Comparison of ENCODE assay signal across 12 cellular contexts in the genomic region with DNA sequence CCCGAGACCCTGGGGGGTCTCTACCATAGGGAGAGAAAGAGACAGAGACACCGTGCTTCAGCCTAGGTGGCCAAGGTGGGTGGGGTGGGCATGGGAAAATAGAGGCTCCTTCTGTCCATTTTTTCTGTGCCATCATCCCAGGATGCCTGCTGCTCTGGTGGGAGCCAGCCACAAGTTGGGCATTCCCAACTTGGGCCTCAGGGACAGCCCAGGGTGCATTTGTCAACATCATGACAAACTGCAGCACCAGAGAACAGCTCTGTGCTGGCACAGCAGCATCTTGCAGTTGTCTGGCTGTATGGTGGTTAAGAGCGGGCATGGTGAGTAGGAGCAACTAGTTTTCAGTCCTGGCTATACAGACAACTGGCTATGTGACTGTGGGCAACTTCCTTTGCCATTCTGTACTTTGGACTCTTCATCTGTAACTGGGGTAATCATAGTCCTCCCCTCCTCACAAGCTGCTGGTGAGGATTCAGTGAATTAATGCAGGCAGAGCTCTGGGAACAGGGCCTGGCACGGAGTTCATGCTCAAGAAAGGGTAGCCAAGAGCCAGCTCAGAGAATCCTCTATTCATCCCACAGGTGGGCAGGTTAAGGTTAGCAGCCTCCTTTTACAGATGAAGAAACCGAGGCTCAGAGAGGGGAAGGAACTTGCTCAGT.
DNase-seq lines count a peak whose midpoint lies in the region; ATAC-seq lines count a peak whose summit lies in the region.
"Had no signal": no experiment of that assay in that cellular context is flagged by ENCODE, and none has a peak within 500 bp of the region (broad histone marks: within the 10 kb centered on the region; RNA-seq: fewer than 3 reads in every experiment).

No MANE protein-coding gene starts in this region.

- H3K27ac ChIP-seq in cingulate gyrus (ENCODE audit: low read depth, low read length) (peak overlapping the region; percentile 87), mucosa of rectum (ENCODE audit: low read depth in 2 of 2, low read length in 2 of 2) (peak overlapping the region; percentile 85 to 89), substantia nigra (ENCODE audit: low read depth, low read length, poor library complexity, severe bottlenecking) (peak overlapping the region; percentile 92)
- H3K27ac ChIP-seq in effector memory CD4-positive, alpha-beta T cell (ENCODE audit: insufficient read depth, low read length, poor library complexity, severe bottlenecking): no peak overlapping the region

- intact Hi-C loops in activated CD4-positive, alpha-beta T cell treated with anti-CD3 and anti-CD28 coated beads for 36 hours (cut with DNase I, micrococcal nuclease): no loop called here

- CTCF ChIA-PET in activated CD4-positive, alpha-beta T cell treated with anti-CD3 and anti-CD28 coated beads for 36 hours (lab: Charles Lee): interaction anchor here (0.8 to 1.3 kb wide), 3 partner anchors 14 to 118 kb away, joined by 3 read pairs; no protein-coding TSS in a partner anchor

- H3K27ac Mint-ChIP-seq in activated CD4-positive, alpha-beta T cell treated with anti-CD3 and anti-CD28 coated beads for 36 hours: peak overlapping the region; percentile 9

- H3K27me3 Mint-ChIP-seq in activated CD4-positive, alpha-beta T cell treated with anti-CD3 and anti-CD28 coated beads for 36 hours: no peaks in the 10 kb centered on the region

- H3K27me3 ChIP-seq in mucosa of rectum (ENCODE audit: control insufficient read depth in 2 of 2, insufficient read depth in 2 of 2, low read length in 2 of 2): no peaks in the 10 kb centered on the region
- H3K27me3 ChIP-seq in effector memory CD4-positive, alpha-beta T cell (replicated peaks; ENCODE audit: control insufficient read depth, insufficient read depth, low read length, poor library complexity, severe bottlenecking): no peaks in the 10 kb centered on the region
- H3K27me3 ChIP-seq: left lung had no signal

- no peak overlapping the region for H3K4me3 Mint-ChIP-seq in activated CD4-positive, alpha-beta T cell treated with anti-CD3 and anti-CD28 coated beads for 36 hours

- peaks cover 17% of the 10 kb centered on the region for H3K4me1 Mint-ChIP-seq in activated CD4-positive, alpha-beta T cell treated with anti-CD3 and anti-CD28 coated beads for 36 hours

- H3K4me3 ChIP-seq in mucosa of rectum (ENCODE audit: low read length in 2 of 2): peak overlapping the region in 1 of 2 donors; percentile 8
- H3K4me3 ChIP-seq in effector memory CD4-positive, alpha-beta T cell (ENCODE audit: insufficient read depth, low read depth, low read length, poor library complexity, severe bottlenecking): no peak overlapping the region

- H3K9me3 Mint-ChIP-seq in activated CD4-positive, alpha-beta T cell treated with anti-CD3 and anti-CD28 coated beads for 36 hours (ENCODE audit: low read depth): no peaks in the 10 kb centered on the region

- H3K36me3 Mint-ChIP-seq in activated CD4-positive, alpha-beta T cell treated with anti-CD3 and anti-CD28 coated beads for 36 hours (ENCODE audit: low read depth): no peaks in the 10 kb centered on the region

- peak overlapping the region; percentile 1 to 70 for H3K9ac ChIP-seq in mucosa of rectum (ENCODE audit: low read depth in 1 of 2, low read length in 2 of 2)

- no peaks in the 10 kb centered on the region for H3K36me3 ChIP-seq in mucosa of rectum (ENCODE audit: control insufficient read depth in 2 of 2, insufficient read depth in 2 of 2, low read length in 2 of 2)
- no peaks in the 10 kb centered on the region for H3K36me3 ChIP-seq in effector memory CD4-positive, alpha-beta T cell (ENCODE audit: control insufficient read depth, insufficient read depth, low read length)
- H3K36me3 ChIP-seq: left lung had no signal

- DNase-seq in activated CD4-positive, alpha-beta T cell treated with anti-CD3 and anti-CD28 coated beads for 36 hours: no peak
- no peak for DNase-seq in activated CD4-positive, alpha-beta T cell treated with anti-CD3 and anti-CD28 coated beads, Interleukin-2, amount 50 U/mL, for 4 hours
- DNase-seq in substantia nigra (lab: John Stamatoyannopoulos, UW): no peak
- no peak for DNase-seq in Ammon's horn (ENCODE audit: low spot score)
- no peak for DNase-seq in DMS 273 treated with DMSO at 0.1 percent for 48 hours (lab: John Stamatoyannopoulos, UW)
- DNase-seq in effector memory CD4-positive, alpha-beta T cell: no peak
- DNase-seq: 8988T; activated CD4-positive, alpha-beta T cell treated with anti-CD3 and anti-CD28 coated beads, Interleukin-2, amount 50 U/mL, for 48 hours; stimulated activated CD4-positive, alpha-beta T cell treated with anti-CD3 and anti-CD28 coated beads, Interleukin-12 subunit alpha, Interleukin-12 subunit beta, amount 100 ng/mL, for 4 hours had no signal

- ATAC-seq in activated CD4-positive, alpha-beta T cell treated with anti-CD3 and anti-CD28 coated beads for 36 hours: no peak

- H3K4me1 ChIP-seq in mucosa of rectum (ENCODE audit: control insufficient read depth in 2 of 2, insufficient read depth in 2 of 2, low read length in 2 of 2): peaks cover 31 to 35% of the 10 kb centered on the region in 2 donors
- peaks cover 9% of the 10 kb centered on the region for H3K4me1 ChIP-seq in effector memory CD4-positive, alpha-beta T cell (ENCODE audit: control insufficient read depth, insufficient read depth, low read length, poor library complexity, severe bottlenecking)

- no peaks in the 10 kb centered on the region for H3K9me3 ChIP-seq in mucosa of rectum (ENCODE audit: control insufficient read depth in 2 of 2, low read length in 2 of 2)
- no peaks in the 10 kb centered on the region for H3K9me3 ChIP-seq in effector memory CD4-positive, alpha-beta T cell (ENCODE audit: control insufficient read depth, low read length)
- H3K9me3 ChIP-seq: left lung had no signal

- POLR2A ChIA-PET in activated CD4-positive, alpha-beta T cell treated with anti-CD3 and anti-CD28 coated beads for 36 hours (lab: Charles Lee): no interaction called here
